In genomic region chr10:12130237-12130872, GRCh38 we compare ENCODE assay signal across 8 cellular contexts. TPM values are rescaled to one million over a fixed set of nuclear protein-coding genes. Genes with fewer than 3 reads are reported as not detected.
DNase-seq lines count a peak whose midpoint lies in the region; ATAC-seq and TF ChIP-seq lines count a peak whose summit lies in the region.

No MANE protein-coding gene starts in this region.

- H3K4me1 ChIP-seq in iPS DF 6.9 (ENCODE audit: control insufficient read depth, insufficient read depth, low read length) = no peaks in the 10 kb centered on the region
- peaks cover 0 to 15% (median 10%) of the 10 kb centered on the region in 4 donors for H3K4me1 ChIP-seq in sigmoid colon

- CTCF ChIA-PET in RWPE1 (lab: Yijun Ruan, JAX) = no interaction called here

- TF ChIP-seq POLR2A in sigmoid colon (IDR thresholded peaks at IDR 0.05) = no peak

- ATAC-seq in HG03045 (IDR thresholded peaks at IDR 0.05; ENCODE audit: unreplicated experiment) = no peak

- peak overlapping the region; percentile 84 for H3K27ac ChIP-seq in RWPE1
- H3K27ac ChIP-seq in iPS DF 6.9 (ENCODE audit: low read length) = no peak overlapping the region
- H3K27ac ChIP-seq in sigmoid colon = peak overlapping the region; percentile 93 to 96 (median 96)

- peak overlapping the region; percentile 85 to 98 (median 93) for H3K4me3 Mint-ChIP-seq in brain

- H3K36me3 ChIP-seq in iPS DF 6.9 (ENCODE audit: control insufficient read depth, insufficient read depth, low read length) (no peaks in the 10 kb centered on the region; the same call in 1 of the 2 replicates), sigmoid colon (peaks cover 0 to 21% (median under 1%) of the 10 kb centered on the region in 4 donors)

- peaks cover 6% of the 10 kb centered on the region for H3K27me3 Mint-ChIP-seq in brain

- H3K4me3 ChIP-seq in iPS DF 6.9 (ENCODE audit: low read length) = peak overlapping the region; percentile 91; the same call in 1 of the 2 replicates
- H3K4me3 ChIP-seq in sigmoid colon = peak overlapping the region; percentile 58 to 100 (median 94)

- H3K27me3 ChIP-seq in iPS DF 6.9 (ENCODE audit: control insufficient read depth, insufficient read depth, low read length) = no peaks in the 10 kb centered on the region
- H3K27me3 ChIP-seq in sigmoid colon = no peaks in the 10 kb centered on the region

- DNase-seq in EL = peak; percentile 78
- DNase-seq in GM20000 (ENCODE audit: low spot score) = peak; percentile 73
- DNase-seq in HuH-7 (ENCODE audit: low spot score) = peak; percentile 76
- peak; percentile 59 for DNase-seq in RWPE1 (ENCODE audit: low spot score)
- DNase-seq in iPS DF 6.9 (ENCODE audit: low read depth, low spot score) = peak; percentile 35
- no peak for DNase-seq in sigmoid colon

- peaks cover 37% of the 10 kb centered on the region for H3K36me3 Mint-ChIP-seq in brain

- intact Hi-C loops in sigmoid colon (cut with DNase I) = loop anchor here (10.0 kb wide), 1 partner anchor 146 kb away; no protein-coding TSS in a partner anchor

- WGBS in iPS DF 6.9 (ENCODE audit: insufficient coverage, insufficient read length) = no CpG with 5 or more reads among the region's 11 CpGs
- 28 to 36% methylated on average over 11 of the region's 11 CpGs for WGBS in sigmoid colon, 2 donors

- peak overlapping the region; percentile 76 to 92 (median 91) for H3K27ac Mint-ChIP-seq in brain

- peaks cover 0 to 5% (median 0%) of the 10 kb centered on the region in 5 experiments for H3K9me3 Mint-ChIP-seq in brain

- peaks cover 27% of the 10 kb centered on the region for H3K4me1 Mint-ChIP-seq in brain

- POLR2A ChIA-PET in RWPE1 (lab: Yijun Ruan, JAX; ENCODE audit: low non-redundant PET) = no interaction called here

- H3K9me3 ChIP-seq in iPS DF 6.9 (ENCODE audit: control insufficient read depth, insufficient read depth, low read length) (no peaks in the 10 kb centered on the region), sigmoid colon (no peaks in the 10 kb centered on the region)

- TF ChIP-seq CTCF in GM20000 (IDR thresholded peaks at IDR 0.05; ENCODE audit: extremely low read depth, missing control alignments) (peak; percentile 9), RWPE1 (conservative IDR thresholded peaks at IDR 0.05; ENCODE audit: low read depth) (peak; percentile 68), brain (conservative IDR thresholded peaks at IDR 0.05) (peak; percentile 68 to 73), sigmoid colon (IDR thresholded peaks at IDR 0.05) (peak in 2 of 4 experiments; percentile 37 to 46)

- no peak for TF ChIP-seq EP300 in sigmoid colon (IDR thresholded peaks at IDR 0.05)

RNA-seq across cellular contexts. Expression of gene SEC61A2, which starts 0.9 kb away (rescaled TPM):
- polyA plus RNA-seq in brain (ENCODE audit: insufficient read depth, low read depth, low replicate concordance) (27.0 TPM), sigmoid colon (1 to 10 TPM in 2 of 3 donors, under 1 TPM in 1; 0.69 to 3.2 (median 1.8) TPM)
- total RNA-seq in sigmoid colon = 10 to 100 TPM in 1 of 4 donors, 1 to 10 TPM in 3; 7.5 to 11.1 (median 9.1) TPM
